ENCODE assay signal across 8 cellular contexts in the genomic region with DNA sequence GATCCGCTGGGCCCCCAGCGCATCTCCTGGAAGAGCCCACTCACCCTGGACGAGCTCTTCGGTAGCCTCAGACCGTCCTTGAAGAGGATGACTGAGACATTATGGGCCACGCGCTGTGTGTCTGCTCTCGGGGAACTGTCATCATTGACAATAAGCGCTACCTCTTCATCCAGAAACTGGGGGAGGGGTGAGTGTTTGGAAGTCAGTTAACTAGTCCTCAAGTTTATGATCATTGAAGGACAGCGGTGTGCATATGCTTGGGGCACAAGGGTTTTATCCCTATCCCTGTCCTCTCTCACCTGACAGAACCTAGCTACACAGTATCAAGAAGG. TPM values are rescaled to one million over a fixed set of nuclear protein-coding genes. Genes with fewer than 3 reads are reported as not detected.
DNase-seq lines count a peak whose midpoint lies in the region; ATAC-seq and TF ChIP-seq lines count a peak whose summit lies in the region.

No MANE protein-coding gene starts in this region.

- H3K36me3 Mint-ChIP-seq in memory B cell, result peaks cover 14% of the 10 kb centered on the region

- TF ChIP-seq CTCF in left ventricle myocardium inferior (IDR thresholded peaks at IDR 0.05; ENCODE audit: borderline replicate concordance) (no peak), body of pancreas (IDR thresholded peaks at IDR 0.05) (no peak)

- intact Hi-C loops in left ventricle myocardium inferior (cut with micrococcal nuclease) (no loop called here), Right ventricle myocardium superior (cut with DNase I) (no loop called here), body of pancreas (cut with DNase I) (no loop called here)

- peak overlapping the region; percentile 88 for H3K4me3 Mint-ChIP-seq in memory B cell

- H3K4me3 ChIP-seq in left ventricle myocardium inferior, result peak overlapping the region; percentile 81
- peak overlapping the region; percentile 62 to 78 for H3K4me3 ChIP-seq in body of pancreas
- H3K4me3 ChIP-seq in urinary bladder (ENCODE audit: low read depth, low read length), result peak overlapping the region; percentile 80

- H3K36me3 ChIP-seq in left ventricle myocardium inferior (peaks cover 29% of the 10 kb centered on the region), body of pancreas (replicated peaks in 1 of 2; ENCODE audit: insufficient read depth in 1 of 2, low read depth in 2 of 2) (peaks cover 0 to 2% of the 10 kb centered on the region in 2 donors), urinary bladder (ENCODE audit: insufficient read depth) (no peaks in the 10 kb centered on the region)

- H3K27ac ChIP-seq in left ventricle myocardium inferior (replicated peaks) (peak overlapping the region; percentile 93), body of pancreas (peak overlapping the region; percentile 76 to 96 (median 86)), urinary bladder (ENCODE audit: low read depth) (peak overlapping the region; percentile 95)

- 6 to 12% methylated on average over 10 of the region's 10 CpGs for WGBS in body of pancreas, 2 donors
- WGBS in urinary bladder, result 13% methylated on average over 10 of the region's 10 CpGs

- no peaks in the 10 kb centered on the region for H3K27me3 ChIP-seq in left ventricle myocardium inferior (ENCODE audit: low read depth)
- no peaks in the 10 kb centered on the region for H3K27me3 ChIP-seq in body of pancreas

- no peaks in the 10 kb centered on the region for H3K9me3 Mint-ChIP-seq in memory B cell

- H3K4me1 ChIP-seq in left ventricle myocardium inferior (peaks cover 62% of the 10 kb centered on the region), body of pancreas (peaks cover 61% of the 10 kb centered on the region), urinary bladder (ENCODE audit: insufficient read depth) (no peaks in the 10 kb centered on the region)

- no peak for TF ChIP-seq POLR2A in body of pancreas (IDR thresholded peaks at IDR 0.05)

- peaks cover 43% of the 10 kb centered on the region for H3K4me1 Mint-ChIP-seq in memory B cell

- no peaks in the 10 kb centered on the region for H3K9me3 ChIP-seq in left ventricle myocardium inferior (replicated peaks)
- H3K9me3 ChIP-seq in body of pancreas, result no peaks in the 10 kb centered on the region

- no peak for DNase-seq in left ventricle myocardium inferior
- DNase-seq in Right ventricle myocardium superior, result no peak
- no peak for DNase-seq in body of pancreas
- DNase-seq in memory B cell (ENCODE audit: low spot score in 2 of 2), result no peak
- DNase-seq in NOMO-1 treated with DMSO at 0.1 percent for 48 hours (lab: John Stamatoyannopoulos, UW; ENCODE audit: unreplicated experiment), result no peak
- no peak for DNase-seq in NCI-H1436 (lab: John Stamatoyannopoulos, UW)
- no peak for DNase-seq in GOT3 (lab: John Stamatoyannopoulos, UW)

- no peaks in the 10 kb centered on the region for H3K27me3 Mint-ChIP-seq in memory B cell

- peak overlapping the region; percentile 93 for H3K27ac Mint-ChIP-seq in memory B cell

- no peak for ATAC-seq in Right ventricle myocardium superior (ENCODE audit: poor library complexity)
- no peak for ATAC-seq in body of pancreas
- no peak for ATAC-seq in memory B cell (ENCODE audit: low read depth)

RNA-seq across cellular contexts. Expression of gene STK16, which starts 0.6 kb away (rescaled TPM):
- total RNA-seq in left ventricle myocardium inferior (19.2 TPM), Right ventricle myocardium superior (16.7 TPM), body of pancreas (10 to 100 TPM in 1 of 2 donors, 1 to 10 TPM in 1; 8.0 to 16.8 TPM), urinary bladder (11.2 TPM)
- polyA plus RNA-seq in urinary bladder, result 36.3 TPM

RNA-seq across cellular contexts. Expression of gene GLB1L, which starts 0.6 kb away (rescaled TPM):
- 1.7 TPM for total RNA-seq in left ventricle myocardium inferior
- 1.4 TPM for total RNA-seq in Right ventricle myocardium superior
- 10 to 100 TPM in 1 of 2 donors, 1 to 10 TPM in 1; 3.1 to 11.2 TPM for total RNA-seq in body of pancreas
- total RNA-seq in urinary bladder, result 12.0 TPM
- 6.5 TPM for polyA plus RNA-seq in urinary bladder

RNA-seq across cellular contexts. Expression of gene TUBA4B, which starts 7.2 kb away (rescaled TPM):
- total RNA-seq in left ventricle myocardium inferior (not detected), Right ventricle myocardium superior (not detected), body of pancreas (not detected), urinary bladder (not detected)
- polyA plus RNA-seq in urinary bladder, result not detected

RNA-seq across cellular contexts. Expression of gene TUBA4A, which starts 7.9 kb away (rescaled TPM):
- total RNA-seq in left ventricle myocardium inferior (130 TPM), Right ventricle myocardium superior (84.3 TPM), body of pancreas (10 to 100 TPM; 17.8 to 20.2 TPM), urinary bladder (4.8 TPM)
- polyA plus RNA-seq in urinary bladder, result 41.9 TPM

RNA-seq across cellular contexts. Expression of gene ANKZF1, which starts 16.3 kb away (rescaled TPM):
- total RNA-seq in left ventricle myocardium inferior, result 29.8 TPM
- 27.3 TPM for total RNA-seq in Right ventricle myocardium superior
- 10 to 100 TPM; 67.5 to 95.3 TPM for total RNA-seq in body of pancreas
- 30.6 TPM for total RNA-seq in urinary bladder
- 22.3 TPM for polyA plus RNA-seq in urinary bladder
